In the genomic region with DNA sequence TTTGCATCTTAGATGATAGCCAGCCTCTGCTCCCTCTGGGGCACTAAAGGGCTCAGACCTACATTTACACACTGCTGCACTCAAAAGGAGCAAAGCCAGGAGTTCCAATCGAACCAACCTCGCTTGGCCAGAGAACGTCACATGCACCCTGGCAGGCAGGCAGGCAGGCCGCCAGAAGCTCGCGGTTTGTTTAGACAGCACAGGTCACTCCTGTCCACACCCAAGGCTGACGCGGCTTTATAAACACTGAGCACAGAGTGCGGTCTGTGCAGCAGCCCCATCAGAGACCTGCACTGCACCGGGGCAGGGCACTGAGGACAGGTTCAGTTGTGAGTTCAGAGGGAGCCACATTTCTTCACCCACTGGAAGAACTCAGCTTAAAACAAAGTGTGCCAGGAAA, we compare ENCODE assay signal across 10 cellular contexts.
DNase-seq lines count a peak whose midpoint lies in the region; TF ChIP-seq lines count a peak whose summit lies in the region.
"Had no signal": no experiment of that assay in that cellular context is flagged by ENCODE, and none has a peak within 500 bp of the region (broad histone marks: within the 10 kb centered on the region; RNA-seq: fewer than 3 reads in every experiment).

No MANE protein-coding gene starts in this region.

- peak; percentile 66 for DNase-seq in AG08396 (ENCODE audit: low spot score)
- DNase-seq in NCI-H146 treated with DMSO at 0.1 percent for 48 hours (lab: John Stamatoyannopoulos, UW; ENCODE audit: unreplicated experiment) = peak; percentile 38
- peak; percentile 49 to 88 for DNase-seq in T47D (ENCODE audit: low read depth in 1 of 2, low spot score in 1 of 2)
- DNase-seq in activated CD4-positive, alpha-beta memory T cell treated with anti-CD3 and anti-CD28 coated beads for 36 hours = no peak
- DNase-seq in SK-N-DZ (ENCODE audit: low spot score) = no peak
- DNase-seq in endodermal cell = no peak
- no peak for DNase-seq in CD1c-positive myeloid dendritic cell (ENCODE audit: extremely low spot score)
- DNase-seq: CD4-positive, alpha-beta T cell; T-helper 1 cell had no signal

- CTCF ChIA-PET in activated CD4-positive, alpha-beta memory T cell treated with anti-CD3 and anti-CD28 coated beads for 36 hours (lab: Charles Lee) = no interaction called here

- POLR2A ChIA-PET in activated CD4-positive, alpha-beta memory T cell treated with anti-CD3 and anti-CD28 coated beads for 36 hours (lab: Charles Lee) = no interaction called here

- peak overlapping the region in 1 of 2 donors; percentile 83 for H3K27ac ChIP-seq in liver (ENCODE audit: low read depth in 1 of 2, low read length in 2 of 2)
- H3K27ac ChIP-seq in endodermal cell (ENCODE audit: low read depth, low read length) = no peak overlapping the region

- in situ Hi-C loops in T47D (cut with HindIII; ENCODE audit: low pct_unique_long_range_greater_than_20kb, low sequenced_read_pairs) = no loop called here

- intact Hi-C loops in activated CD4-positive, alpha-beta memory T cell treated with anti-CD3 and anti-CD28 coated beads for 36 hours (cut with micrococcal nuclease) = no loop called here

- H3K9me3 ChIP-seq in liver (ENCODE audit: control insufficient read depth in 4 of 4, low read length in 3 of 4) (no peaks in the 10 kb centered on the region), endodermal cell (ENCODE audit: control insufficient read depth, low read length) (no peaks in the 10 kb centered on the region)

- H3K27ac Mint-ChIP-seq in activated CD4-positive, alpha-beta memory T cell treated with anti-CD3 and anti-CD28 coated beads for 36 hours = no peak overlapping the region
- H3K27ac Mint-ChIP-seq in endodermal cell = no peak overlapping the region
- H3K27ac Mint-ChIP-seq: CD4-positive, alpha-beta T cell had no signal

- WGBS in liver = 26% methylated on average over 10 of the region's 10 CpGs
- 67 to 87% methylated on average over 1 to 10 of the region's 10 CpGs for WGBS in endodermal cell (ENCODE audit: insufficient coverage in 1 of 2, insufficient read length in 1 of 2), 2 experiments

- TF ChIP-seq RAD21 in liver (IDR thresholded peaks at IDR 0.05) = peak; percentile 63 to 73

- H3K9ac ChIP-seq in liver (ENCODE audit: low read depth in 1 of 2, low read length in 2 of 2) = peak overlapping the region in 1 of 2 donors; percentile 31
- no peak overlapping the region for H3K9ac ChIP-seq in endodermal cell (ENCODE audit: extremely low read depth, low read length, poor library complexity, severe bottlenecking)

- H3K36me3 Mint-ChIP-seq in activated CD4-positive, alpha-beta memory T cell treated with anti-CD3 and anti-CD28 coated beads for 36 hours = no peaks in the 10 kb centered on the region
- H3K36me3 Mint-ChIP-seq in endodermal cell (ENCODE audit: low read depth) = no peaks in the 10 kb centered on the region

- H3K27me3 ChIP-seq in liver (ENCODE audit: control insufficient read depth in 4 of 4, insufficient read depth in 4 of 4, low read length in 3 of 4) (no peaks in the 10 kb centered on the region), endodermal cell (ENCODE audit: control insufficient read depth, insufficient read depth, low read length, poor library complexity, severe bottlenecking) (no peaks in the 10 kb centered on the region)

- H3K4me1 ChIP-seq in liver (ENCODE audit: control insufficient read depth in 4 of 4, insufficient read depth in 4 of 4, low read length in 3 of 4) = peaks cover 0 to 12% (median 8%) of the 10 kb centered on the region in 4 donors
- H3K4me1 ChIP-seq in endodermal cell (ENCODE audit: control insufficient read depth, insufficient read depth, low read length) = no peaks in the 10 kb centered on the region

- H3K4me3 ChIP-seq in liver (ENCODE audit: low read depth in 1 of 3, low read length in 3 of 3) (no peak overlapping the region), endodermal cell (ENCODE audit: low read length) (no peak overlapping the region)

- no peaks in the 10 kb centered on the region for H3K27me3 Mint-ChIP-seq in activated CD4-positive, alpha-beta memory T cell treated with anti-CD3 and anti-CD28 coated beads for 36 hours
- peaks cover 7% of the 10 kb centered on the region for H3K27me3 Mint-ChIP-seq in endodermal cell (ENCODE audit: insufficient read depth)
- H3K27me3 Mint-ChIP-seq: CD4-positive, alpha-beta T cell had no signal

- TF ChIP-seq CTCF in liver (IDR thresholded peaks at IDR 0.05; ENCODE audit: low read depth, low read length, missing input control) = no peak
- no peak for TF ChIP-seq CTCF in endodermal cell (conservative IDR thresholded peaks at IDR 0.05)

- peaks cover 6% of the 10 kb centered on the region for H3K4me1 Mint-ChIP-seq in activated CD4-positive, alpha-beta memory T cell treated with anti-CD3 and anti-CD28 coated beads for 36 hours (ENCODE audit: low read depth)
- peaks cover 13% of the 10 kb centered on the region for H3K4me1 Mint-ChIP-seq in endodermal cell

- H3K9me3 Mint-ChIP-seq in activated CD4-positive, alpha-beta memory T cell treated with anti-CD3 and anti-CD28 coated beads for 36 hours = no peaks in the 10 kb centered on the region
- peaks cover 22% of the 10 kb centered on the region for H3K9me3 Mint-ChIP-seq in endodermal cell
- H3K9me3 Mint-ChIP-seq: CD4-positive, alpha-beta T cell had no signal

- H3K4me3 Mint-ChIP-seq in activated CD4-positive, alpha-beta memory T cell treated with anti-CD3 and anti-CD28 coated beads for 36 hours = no peak overlapping the region
- no peak overlapping the region for H3K4me3 Mint-ChIP-seq in endodermal cell
- H3K4me3 Mint-ChIP-seq: CD4-positive, alpha-beta T cell had no signal

- H3K36me3 ChIP-seq in liver (ENCODE audit: control insufficient read depth in 4 of 4, insufficient read depth in 3 of 4, low read depth in 1 of 4, low read length in 3 of 4) (no peaks in the 10 kb centered on the region), endodermal cell (ENCODE audit: control insufficient read depth, insufficient read depth, low read length) (no peaks in the 10 kb centered on the region)

TF ChIP-seq in liver, 16 proteins besides CTCF, POLR2A, EP300 and RAD21 (continues in another document):
- TF ChIP-seq FOXA2 (IDR thresholded peaks at IDR 0.05) (peak; percentile 76), SP1 (IDR thresholded peaks at IDR 0.05) (peak; percentile 83), HNF4G (IDR thresholded peaks at IDR 0.05) (no peak), HNF4A (conservative IDR thresholded peaks at IDR 0.05) (peak; percentile 66 to 80), ATF3 (IDR thresholded peaks at IDR 0.05) (no peak), JUND (IDR thresholded peaks at IDR 0.05) (peak in 1 of 2 donors; percentile 53), GABPA (IDR thresholded peaks at IDR 0.05 in 1 of 2, conservative IDR thresholded peaks at IDR 0.05 in 1 of 2) (peak in 1 of 2 donors; percentile 10), RXRA (IDR thresholded peaks at IDR 0.05) (peak; percentile 94 to 96), TAF1 (conservative IDR thresholded peaks at IDR 0.05) (no peak), YY1 (IDR thresholded peaks at IDR 0.05) (peak; percentile 65), FOXA1 (IDR thresholded peaks at IDR 0.05) (peak; percentile 73), NR2F2 (IDR thresholded peaks at IDR 0.05) (no peak)
- TF ChIP-seq, protein P1, sequence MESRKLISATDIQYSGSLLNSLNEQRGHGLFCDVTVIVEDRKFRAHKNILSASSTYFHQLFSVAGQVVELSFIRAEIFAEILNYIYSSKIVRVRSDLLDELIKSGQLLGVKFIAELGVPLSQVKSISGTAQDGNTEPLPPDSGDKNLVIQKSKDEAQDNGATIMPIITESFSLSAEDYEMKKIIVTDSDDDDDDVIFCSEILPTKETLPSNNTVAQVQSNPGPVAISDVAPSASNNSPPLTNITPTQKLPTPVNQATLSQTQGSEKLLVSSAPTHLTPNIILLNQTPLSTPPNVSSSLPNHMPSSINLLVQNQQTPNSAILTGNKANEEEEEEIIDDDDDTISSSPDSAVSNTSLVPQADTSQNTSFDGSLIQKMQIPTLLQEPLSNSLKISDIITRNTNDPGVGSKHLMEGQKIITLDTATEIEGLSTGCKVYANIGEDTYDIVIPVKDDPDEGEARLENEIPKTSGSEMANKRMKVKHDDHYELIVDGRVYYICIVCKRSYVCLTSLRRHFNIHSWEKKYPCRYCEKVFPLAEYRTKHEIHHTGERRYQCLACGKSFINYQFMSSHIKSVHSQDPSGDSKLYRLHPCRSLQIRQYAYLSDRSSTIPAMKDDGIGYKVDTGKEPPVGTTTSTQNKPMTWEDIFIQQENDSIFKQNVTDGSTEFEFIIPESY (IDR thresholded peaks at IDR 0.05) = peak; percentile 41
- TF ChIP-seq, protein P2, sequence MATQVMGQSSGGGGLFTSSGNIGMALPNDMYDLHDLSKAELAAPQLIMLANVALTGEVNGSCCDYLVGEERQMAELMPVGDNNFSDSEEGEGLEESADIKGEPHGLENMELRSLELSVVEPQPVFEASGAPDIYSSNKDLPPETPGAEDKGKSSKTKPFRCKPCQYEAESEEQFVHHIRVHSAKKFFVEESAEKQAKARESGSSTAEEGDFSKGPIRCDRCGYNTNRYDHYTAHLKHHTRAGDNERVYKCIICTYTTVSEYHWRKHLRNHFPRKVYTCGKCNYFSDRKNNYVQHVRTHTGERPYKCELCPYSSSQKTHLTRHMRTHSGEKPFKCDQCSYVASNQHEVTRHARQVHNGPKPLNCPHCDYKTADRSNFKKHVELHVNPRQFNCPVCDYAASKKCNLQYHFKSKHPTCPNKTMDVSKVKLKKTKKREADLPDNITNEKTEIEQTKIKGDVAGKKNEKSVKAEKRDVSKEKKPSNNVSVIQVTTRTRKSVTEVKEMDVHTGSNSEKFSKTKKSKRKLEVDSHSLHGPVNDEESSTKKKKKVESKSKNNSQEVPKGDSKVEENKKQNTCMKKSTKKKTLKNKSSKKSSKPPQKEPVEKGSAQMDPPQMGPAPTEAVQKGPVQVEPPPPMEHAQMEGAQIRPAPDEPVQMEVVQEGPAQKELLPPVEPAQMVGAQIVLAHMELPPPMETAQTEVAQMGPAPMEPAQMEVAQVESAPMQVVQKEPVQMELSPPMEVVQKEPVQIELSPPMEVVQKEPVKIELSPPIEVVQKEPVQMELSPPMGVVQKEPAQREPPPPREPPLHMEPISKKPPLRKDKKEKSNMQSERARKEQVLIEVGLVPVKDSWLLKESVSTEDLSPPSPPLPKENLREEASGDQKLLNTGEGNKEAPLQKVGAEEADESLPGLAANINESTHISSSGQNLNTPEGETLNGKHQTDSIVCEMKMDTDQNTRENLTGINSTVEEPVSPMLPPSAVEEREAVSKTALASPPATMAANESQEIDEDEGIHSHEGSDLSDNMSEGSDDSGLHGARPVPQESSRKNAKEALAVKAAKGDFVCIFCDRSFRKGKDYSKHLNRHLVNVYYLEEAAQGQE (IDR thresholded peaks at IDR 0.05) = no peak
- TF ChIP-seq, protein P3, sequence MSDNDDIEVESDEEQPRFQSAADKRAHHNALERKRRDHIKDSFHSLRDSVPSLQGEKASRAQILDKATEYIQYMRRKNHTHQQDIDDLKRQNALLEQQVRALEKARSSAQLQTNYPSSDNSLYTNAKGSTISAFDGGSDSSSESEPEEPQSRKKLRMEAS (IDR thresholded peaks at IDR 0.05) = peak; percentile 35

Comparison
In these comparisons a context has a peak if more than half of its experiments do, and no peak if none do; other contexts are left out.
1. DNase-seq: peak in AG08396 (single experiment), NCI-H146 treated with DMSO at 0.1 percent for 48 hours (single experiment) and T47D (2 of 2); none in activated CD4-positive, alpha-beta memory T cell treated with anti-CD3 and anti-CD28 coated beads for 36 hours (single experiment), SK-N-DZ (single experiment), endodermal cell (single experiment) and CD1c-positive myeloid dendritic cell (single experiment).